ENCODE assay signal across 19 cellular contexts in the genomic region with DNA sequence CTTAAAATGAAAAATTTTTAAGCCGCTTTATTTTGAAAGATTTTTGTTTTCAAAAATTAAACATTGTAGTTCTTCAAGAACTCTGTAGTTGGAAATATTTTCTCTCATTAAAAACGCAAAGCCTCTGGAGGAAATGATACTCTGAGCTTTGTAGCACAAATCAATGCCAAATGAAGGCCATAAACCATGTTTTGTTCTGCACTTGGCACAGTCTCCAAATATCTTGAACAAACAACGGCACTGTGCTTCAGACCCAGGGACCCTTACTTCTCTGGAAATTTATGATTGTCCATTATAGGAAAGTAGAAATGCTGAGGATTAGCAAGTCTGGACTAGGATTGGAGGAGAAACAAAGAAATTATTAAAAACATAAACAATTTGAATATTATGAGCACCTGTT.
DNase-seq lines count a peak whose midpoint lies in the region; ATAC-seq and TF ChIP-seq lines count a peak whose summit lies in the region.
"Had no signal": no experiment of that assay in that cellular context is flagged by ENCODE, and none has a peak within 500 bp of the region (broad histone marks: within the 10 kb centered on the region; RNA-seq: fewer than 3 reads in every experiment).

No MANE protein-coding gene starts in this region.

- H3K4me3 ChIP-seq in SK-N-SH (ENCODE audit: low read depth in 2 of 2, low read length in 1 of 2): no peak overlapping the region
- H3K4me3 ChIP-seq: BLaER1 treated with 17β-estradiol and CSF1 and Interleukin-3, amounts not matched to agents 10 nM and 100 nM; GM12878 had no signal

- H3K9me3 ChIP-seq in SK-N-SH: no peaks in the 10 kb centered on the region
- H3K9me3 ChIP-seq: BLaER1 treated with 17β-estradiol and CSF1 and Interleukin-3, amounts not matched to agents 10 nM and 100 nM had no signal

- peak overlapping the region in 1 of 2 experiments; percentile 55; a peak in 2 of 4 replicates for H3K27ac ChIP-seq in SK-N-SH (ENCODE audit: low read depth in 2 of 2, low read length in 1 of 2)
- H3K27ac ChIP-seq: BLaER1 treated with 17β-estradiol and CSF1 and Interleukin-3, amounts not matched to agents 10 nM and 100 nM; HL-60; RWPE1 had no signal

- DNase-seq in SK-N-SH (no peak), NCI-H69 (lab: John Stamatoyannopoulos, UW) (peak; percentile 65), inferior parietal cortex (ENCODE audit: extremely low spot score) (peak; percentile 48), superior temporal gyrus (ENCODE audit: extremely low spot score) (peak; percentile 69), AG08396 (ENCODE audit: low spot score) (no peak), AML-193 (lab: John Stamatoyannopoulos, UW) (no peak)
- DNase-seq: 8988T; CD8-positive, alpha-beta memory T cell; DMS53; H7; Karpas-422; NCI-H510A; NCI-H774 had no signal

- no peaks in the 10 kb centered on the region for H3K79me2 ChIP-seq in SK-N-SH (ENCODE audit: insufficient read depth)

- H3K9ac ChIP-seq in SK-N-SH: no peak overlapping the region
- H3K9ac ChIP-seq: BLaER1 treated with 17β-estradiol and CSF1 and Interleukin-3, amounts not matched to agents 10 nM and 100 nM had no signal

- no peaks in the 10 kb centered on the region for H3K36me3 ChIP-seq in SK-N-SH (replicated peaks in 1 of 2; ENCODE audit: control insufficient read depth in 1 of 2, insufficient read depth in 2 of 2, low read length in 1 of 2)
- H3K36me3 ChIP-seq: BLaER1 treated with 17β-estradiol and CSF1 and Interleukin-3, amounts not matched to agents 10 nM and 100 nM had no signal

- no peaks in the 10 kb centered on the region for H3K9me2 ChIP-seq in SK-N-SH

- TF ChIP-seq EP300 in SK-N-SH (IDR thresholded peaks at IDR 0.05; ENCODE audit: borderline replicate concordance in 1 of 2, low read depth in 1 of 2, low read length in 1 of 2): no peak

- no peaks in the 10 kb centered on the region for H4K20me1 ChIP-seq in SK-N-SH (ENCODE audit: insufficient read depth)
- H4K20me1 ChIP-seq: BLaER1 treated with 17β-estradiol and CSF1 and Interleukin-3, amounts not matched to agents 10 nM and 100 nM had no signal

- H3K4me1 ChIP-seq in SK-N-SH (ENCODE audit: control insufficient read depth in 1 of 2, insufficient read depth in 2 of 2, low read depth in 1 of 2, low read length in 1 of 2): peaks cover 0 to 14% of the 10 kb centered on the region in 2 experiments; a peak in 1 of 4 replicates
- H3K4me1 ChIP-seq: BLaER1 treated with 17β-estradiol and CSF1 and Interleukin-3, amounts not matched to agents 10 nM and 100 nM had no signal

- TF ChIP-seq CTCF in SK-N-SH (IDR thresholded peaks at IDR 0.05): no peak

- H3K4me2 ChIP-seq in SK-N-SH: 0 out of 2 replicates have a peak overlapping the region, but pooled peaks have one; percentile 37
- H3K4me2 ChIP-seq: BLaER1 treated with 17β-estradiol and CSF1 and Interleukin-3, amounts not matched to agents 10 nM and 100 nM had no signal

- no peaks in the 10 kb centered on the region for H3K27me3 ChIP-seq in SK-N-SH (ENCODE audit: insufficient read depth)
- H3K27me3 ChIP-seq: BLaER1 treated with 17β-estradiol and CSF1 and Interleukin-3, amounts not matched to agents 10 nM and 100 nM had no signal

- H3F3A ChIP-seq in SK-N-SH (replicated peaks; ENCODE audit: insufficient read depth): peaks cover 17% of the 10 kb centered on the region

- H2AFZ ChIP-seq in SK-N-SH (ENCODE audit: low read depth): no peak overlapping the region

- CTCF ChIA-PET in SK-N-SH (lab: Yijun Ruan, JAX): interaction anchor here (0.9 kb wide), 1 partner anchor 11 kb away, joined by 3 read pairs; no protein-coding TSS in a partner anchor

- ATAC-seq in SK-N-SH treated with all-trans-retinoic acid at 6 μM for 48 hours (no peak), HG03045 (IDR thresholded peaks at IDR 0.05; ENCODE audit: unreplicated experiment) (no peak)
- ATAC-seq: GM12878 had no signal

- TF ChIP-seq RAD21 in SK-N-SH (IDR thresholded peaks at IDR 0.05; ENCODE audit: low read length): no peak

- POLR2A ChIA-PET in SK-N-SH (lab: Yijun Ruan, JAX): no interaction called here

- WGBS in SK-N-SH (ENCODE audit: low lambda C conversion rate): 54% methylated on average over 3 of the region's 3 CpGs

TF ChIP-seq in SK-N-SH, 30 proteins besides CTCF, POLR2A, EP300 and RAD21:
- TF ChIP-seq, protein P1, sequence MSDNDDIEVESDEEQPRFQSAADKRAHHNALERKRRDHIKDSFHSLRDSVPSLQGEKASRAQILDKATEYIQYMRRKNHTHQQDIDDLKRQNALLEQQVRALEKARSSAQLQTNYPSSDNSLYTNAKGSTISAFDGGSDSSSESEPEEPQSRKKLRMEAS (IDR thresholded peaks at IDR 0.05; ENCODE audit: low read depth): no peak
- TF ChIP-seq FOXJ3 (CRISPR knock-in tag; IDR thresholded peaks at IDR 0.05) (no peak), MEF2A (IDR thresholded peaks at IDR 0.05; ENCODE audit: borderline replicate concordance, low read depth) (no peak), GATA2 (CRISPR knock-in tag; IDR thresholded peaks at IDR 0.05) (no peak), RFX5 (IDR thresholded peaks at IDR 0.05; ENCODE audit: low read length) (no peak), MXI1 (IDR thresholded peaks at IDR 0.05; ENCODE audit: low read depth, low read length) (no peak), TAF1 (IDR thresholded peaks at IDR 0.05; ENCODE audit: borderline replicate concordance, low read depth, low read length) (no peak), JUND (IDR thresholded peaks at IDR 0.05) (no peak)
- TF ChIP-seq, protein P2, sequence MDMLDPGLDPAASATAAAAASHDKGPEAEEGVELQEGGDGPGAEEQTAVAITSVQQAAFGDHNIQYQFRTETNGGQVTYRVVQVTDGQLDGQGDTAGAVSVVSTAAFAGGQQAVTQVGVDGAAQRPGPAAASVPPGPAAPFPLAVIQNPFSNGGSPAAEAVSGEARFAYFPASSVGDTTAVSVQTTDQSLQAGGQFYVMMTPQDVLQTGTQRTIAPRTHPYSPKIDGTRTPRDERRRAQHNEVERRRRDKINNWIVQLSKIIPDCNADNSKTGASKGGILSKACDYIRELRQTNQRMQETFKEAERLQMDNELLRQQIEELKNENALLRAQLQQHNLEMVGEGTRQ (IDR thresholded peaks at IDR 0.05; ENCODE audit: borderline replicate concordance, low read depth, low read length): no peak
- TF ChIP-seq, protein P3, sequence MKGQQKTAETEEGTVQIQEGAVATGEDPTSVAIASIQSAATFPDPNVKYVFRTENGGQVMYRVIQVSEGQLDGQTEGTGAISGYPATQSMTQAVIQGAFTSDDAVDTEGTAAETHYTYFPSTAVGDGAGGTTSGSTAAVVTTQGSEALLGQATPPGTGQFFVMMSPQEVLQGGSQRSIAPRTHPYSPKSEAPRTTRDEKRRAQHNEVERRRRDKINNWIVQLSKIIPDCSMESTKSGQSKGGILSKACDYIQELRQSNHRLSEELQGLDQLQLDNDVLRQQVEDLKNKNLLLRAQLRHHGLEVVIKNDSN (IDR thresholded peaks at IDR 0.05; ENCODE audit: borderline replicate concordance, low read depth): no peak

TF ChIP-seq in SK-N-SH treated with all-trans-retinoic acid at 6 μM for 48 hours, 23 proteins besides CTCF, POLR2A, EP300 and RAD21:
- no peak for TF ChIP-seq ISL1 (CRISPR knock-in tag; IDR thresholded peaks at IDR 0.05)
- no peak for TF ChIP-seq GLIS3 (CRISPR knock-in tag; IDR thresholded peaks at IDR 0.05)
- TF ChIP-seq TOX (CRISPR knock-in tag; IDR thresholded peaks at IDR 0.05; ENCODE audit: borderline replicate concordance): no peak
- TF ChIP-seq ESRRG (CRISPR knock-in tag; IDR thresholded peaks at IDR 0.05): no peak
- TF ChIP-seq, protein P4, sequence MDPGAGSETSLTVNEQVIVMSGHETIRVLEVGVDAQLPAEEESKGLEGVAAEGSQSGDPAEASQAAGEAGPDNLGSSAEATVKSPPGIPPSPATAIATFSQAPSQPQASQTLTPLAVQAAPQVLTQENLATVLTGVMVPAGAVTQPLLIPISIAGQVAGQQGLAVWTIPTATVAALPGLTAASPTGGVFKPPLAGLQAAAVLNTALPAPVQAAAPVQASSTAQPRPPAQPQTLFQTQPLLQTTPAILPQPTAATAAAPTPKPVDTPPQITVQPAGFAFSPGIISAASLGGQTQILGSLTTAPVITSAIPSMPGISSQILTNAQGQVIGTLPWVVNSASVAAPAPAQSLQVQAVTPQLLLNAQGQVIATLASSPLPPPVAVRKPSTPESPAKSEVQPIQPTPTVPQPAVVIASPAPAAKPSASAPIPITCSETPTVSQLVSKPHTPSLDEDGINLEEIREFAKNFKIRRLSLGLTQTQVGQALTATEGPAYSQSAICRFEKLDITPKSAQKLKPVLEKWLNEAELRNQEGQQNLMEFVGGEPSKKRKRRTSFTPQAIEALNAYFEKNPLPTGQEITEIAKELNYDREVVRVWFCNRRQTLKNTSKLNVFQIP (CRISPR knock-in tag; IDR thresholded peaks at IDR 0.05; ENCODE audit: borderline replicate concordance, low read depth): no peak
- TF ChIP-seq ZNF8 (CRISPR knock-in tag; IDR thresholded peaks at IDR 0.05): no peak
- TF ChIP-seq, protein P5, sequence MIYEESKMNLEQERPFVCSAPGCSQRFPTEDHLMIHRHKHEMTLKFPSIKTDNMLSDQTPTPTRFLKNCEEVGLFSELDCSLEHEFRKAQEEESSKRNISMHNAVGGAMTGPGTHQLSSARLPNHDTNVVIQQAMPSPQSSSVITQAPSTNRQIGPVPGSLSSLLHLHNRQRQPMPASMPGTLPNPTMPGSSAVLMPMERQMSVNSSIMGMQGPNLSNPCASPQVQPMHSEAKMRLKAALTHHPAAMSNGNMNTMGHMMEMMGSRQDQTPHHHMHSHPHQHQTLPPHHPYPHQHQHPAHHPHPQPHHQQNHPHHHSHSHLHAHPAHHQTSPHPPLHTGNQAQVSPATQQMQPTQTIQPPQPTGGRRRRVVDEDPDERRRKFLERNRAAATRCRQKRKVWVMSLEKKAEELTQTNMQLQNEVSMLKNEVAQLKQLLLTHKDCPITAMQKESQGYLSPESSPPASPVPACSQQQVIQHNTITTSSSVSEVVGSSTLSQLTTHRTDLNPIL (CRISPR knock-in tag; IDR thresholded peaks at IDR 0.05; ENCODE audit: low read depth): no peak
- no peak for TF ChIP-seq OSR1 (CRISPR knock-in tag; IDR thresholded peaks at IDR 0.05)
- no peak for TF ChIP-seq ZNF70 (CRISPR knock-in tag; IDR thresholded peaks at IDR 0.05)
- no peak for TF ChIP-seq ZFP30 (CRISPR knock-in tag; IDR thresholded peaks at IDR 0.05)
- TF ChIP-seq ZNF565 (CRISPR knock-in tag; conservative IDR thresholded peaks at IDR 0.05; ENCODE audit: low read depth): no peak
- TF ChIP-seq BACH2 (CRISPR knock-in tag; IDR thresholded peaks at IDR 0.05; ENCODE audit: borderline replicate concordance): no peak
TF ChIP-seq in SK-N-SH treated with all-trans-retinoic acid at 6 μM for 48 hours: peak in this region for 0.

Comparison
In these comparisons a context has a peak if more than half of its experiments do, and no peak if none do; other contexts are left out.
1. DNase-seq: peak in NCI-H69 (single experiment), inferior parietal cortex (single experiment) and superior temporal gyrus (single experiment); none in SK-N-SH (single experiment), AG08396 (single experiment) and AML-193 (0 of 2).